10 cellular contexts compared by ENCODE assay signal in genomic region chr22:36362077-36362476, GRCh38. TPM values are rescaled to one million over a fixed set of nuclear protein-coding genes. Genes with fewer than 3 reads are reported as not detected.
DNase-seq lines count a peak whose midpoint lies in the region; ATAC-seq and TF ChIP-seq lines count a peak whose summit lies in the region.
"Had no signal": no experiment of that assay in that cellular context is flagged by ENCODE, and none has a peak within 500 bp of the region (broad histone marks: within the 10 kb centered on the region; RNA-seq: fewer than 3 reads in every experiment).

No MANE protein-coding gene starts in this region.

- TF ChIP-seq EP300 in ovary (IDR thresholded peaks at IDR 0.05): no peak

- peak overlapping the region; percentile 92 for H3K27ac ChIP-seq in breast epithelium
- H3K27ac ChIP-seq in mesendoderm (ENCODE audit: low read depth, low read length): peak overlapping the region; percentile 4
- peak overlapping the region; percentile 95 for H3K27ac ChIP-seq in tibial artery
- no peak overlapping the region for H3K27ac ChIP-seq in ovary
- H3K27ac ChIP-seq: HL-60 had no signal

- peaks cover 25% of the 10 kb centered on the region for H3K79me1 ChIP-seq in mesendoderm (ENCODE audit: low read length)

- TF ChIP-seq CTCF in breast epithelium (IDR thresholded peaks at IDR 0.05) (no peak), tibial artery (IDR thresholded peaks at IDR 0.05) (no peak), ovary (IDR thresholded peaks at IDR 0.05) (no peak)

- no peak overlapping the region for H2BK15ac ChIP-seq in mesendoderm (replicated peaks; ENCODE audit: low read depth)

- no peak overlapping the region for H4K8ac ChIP-seq in mesendoderm (ENCODE audit: low read depth, low read length)

- intact Hi-C loops in breast epithelium (cut with DNase I; ENCODE audit: low total_unique reads): no loop called here
- intact Hi-C loops in tibial artery (cut with DNase I; ENCODE audit: low total_unique reads): no loop called here
- intact Hi-C loops in ovary (cut with DNase I): no loop called here

- H3K27me3 ChIP-seq in breast epithelium (no peaks in the 10 kb centered on the region), mesendoderm (ENCODE audit: insufficient read depth, low read length, poor library complexity) (no peaks in the 10 kb centered on the region), tibial artery (no peaks in the 10 kb centered on the region), ovary (no peaks in the 10 kb centered on the region)

- H3K4me3 ChIP-seq in breast epithelium: peak overlapping the region in 1 of 3 donors; percentile 17
- H3K4me3 ChIP-seq in mesendoderm (ENCODE audit: low read length): no peak overlapping the region
- H3K4me3 ChIP-seq in tibial artery: peak overlapping the region in 1 of 2 donors; percentile 37
- no peak overlapping the region for H3K4me3 ChIP-seq in ovary

- no peak overlapping the region for H3K18ac ChIP-seq in mesendoderm (ENCODE audit: low read length)

- peaks cover 99% of the 10 kb centered on the region for H3K4me1 Mint-ChIP-seq in activated T-cell treated with anti-CD3 and anti-CD28 coated beads, Interleukin-2, amount 50 U/mL, for 24 hours (ENCODE audit: low read depth)
- peaks cover 97% of the 10 kb centered on the region for H3K4me1 Mint-ChIP-seq in activated T-cell treated with anti-CD3 and anti-CD28 coated beads, Interleukin-2, amount 50 U/mL, for 4 hours (ENCODE audit: low read depth)

- WGBS in mesendoderm (ENCODE audit: extremely low coverage, insufficient coverage, low lambda C conversion rate): no CpG with 5 or more reads among the region's 4 CpGs
- WGBS in ovary, 3 donors: 75 to 86% (median 76%) methylated on average over 4 of the region's 4 CpGs

- H2AK5ac ChIP-seq in mesendoderm (ENCODE audit: low read length): peak overlapping the region; percentile 29

- no peak overlapping the region for H4K5ac ChIP-seq in mesendoderm (ENCODE audit: low read length)

- H3K4me2 ChIP-seq in mesendoderm (ENCODE audit: low read length): no peak overlapping the region

- H3K9me3 ChIP-seq in breast epithelium (no peaks in the 10 kb centered on the region), tibial artery (no peaks in the 10 kb centered on the region), ovary (no peaks in the 10 kb centered on the region)

- peak overlapping the region; percentile 37 for H3K4me3 Mint-ChIP-seq in activated T-cell treated with anti-CD3 and anti-CD28 coated beads, Interleukin-2, amount 50 U/mL, for 24 hours
- no peak overlapping the region for H3K4me3 Mint-ChIP-seq in activated T-cell treated with anti-CD3 and anti-CD28 coated beads, Interleukin-2, amount 50 U/mL, for 4 hours

- H3K56ac ChIP-seq in mesendoderm (ENCODE audit: low read length): no peak overlapping the region

- H2BK5ac ChIP-seq in mesendoderm (ENCODE audit: low read length): no peak overlapping the region

- H3K27ac Mint-ChIP-seq in activated T-cell treated with anti-CD3 and anti-CD28 coated beads, Interleukin-2, amount 50 U/mL, for 24 hours: peak overlapping the region; percentile 98

- ATAC-seq in activated T-cell treated with anti-CD3 and anti-CD28 coated beads, Interleukin-2, amount 50 U/mL, for 4 hours: no peak

- peaks cover 48 to 71% of the 10 kb centered on the region in 2 donors for H3K4me1 ChIP-seq in breast epithelium
- H3K4me1 ChIP-seq in mesendoderm (ENCODE audit: control insufficient read depth, low read depth, low read length): peaks cover 28% of the 10 kb centered on the region
- peaks cover 5 to 100% (median 99%) of the 10 kb centered on the region in 4 donors for H3K4me1 ChIP-seq in tibial artery
- H3K4me1 ChIP-seq in ovary (ENCODE audit: insufficient read depth): peaks cover 42% of the 10 kb centered on the region

- H3K9ac ChIP-seq in mesendoderm (ENCODE audit: low read length): no peak overlapping the region

- TF ChIP-seq POLR2A in breast epithelium (IDR thresholded peaks at IDR 0.05) (no peak), ovary (IDR thresholded peaks at IDR 0.05) (no peak)

- H3K36me3 ChIP-seq in breast epithelium (no peaks in the 10 kb centered on the region), mesendoderm (ENCODE audit: control insufficient read depth, insufficient read depth, low read length) (no peaks in the 10 kb centered on the region), tibial artery (peaks cover 0 to 6% (median 0%) of the 10 kb centered on the region in 3 donors), ovary (no peaks in the 10 kb centered on the region)

- H3K27me3 Mint-ChIP-seq in activated T-cell treated with anti-CD3 and anti-CD28 coated beads, Interleukin-2, amount 50 U/mL, for 24 hours: no peaks in the 10 kb centered on the region
- H3K27me3 Mint-ChIP-seq in activated T-cell treated with anti-CD3 and anti-CD28 coated beads, Interleukin-2, amount 50 U/mL, for 4 hours (ENCODE audit: low read depth): no peaks in the 10 kb centered on the region

- H3K4ac ChIP-seq in mesendoderm (ENCODE audit: low read depth, low read length): no peak overlapping the region

- peaks cover 81% of the 10 kb centered on the region for H3K36me3 Mint-ChIP-seq in activated T-cell treated with anti-CD3 and anti-CD28 coated beads, Interleukin-2, amount 50 U/mL, for 24 hours (ENCODE audit: low read depth)
- peaks cover 19% of the 10 kb centered on the region for H3K36me3 Mint-ChIP-seq in activated T-cell treated with anti-CD3 and anti-CD28 coated beads, Interleukin-2, amount 50 U/mL, for 4 hours (ENCODE audit: insufficient read depth)

- H2BK120ac ChIP-seq in mesendoderm (ENCODE audit: low read depth, low read length): no peak overlapping the region

- DNase-seq in activated T-cell treated with anti-CD3 and anti-CD28 coated beads, Interleukin-2, amount 50 U/mL, for 24 hours: no peak
- no peak for DNase-seq in activated T-cell treated with anti-CD3 and anti-CD28 coated beads, Interleukin-2, amount 50 U/mL, for 48 hours
- DNase-seq in breast epithelium (ENCODE audit: low spot score in 2 of 2) (no peak), mesendoderm (no peak), tibial artery (no peak), ovary (no peak), occipital lobe (lab: John Stamatoyannopoulos, UW) (no peak)
- DNase-seq in activated T-cell treated with anti-CD3 and anti-CD28 coated beads, Interleukin-2, amount 50 U/mL, for 4 hours: no peak
- DNase-seq: NCI-H2081 had no signal

- peaks cover 94% of the 10 kb centered on the region for H3K79me2 ChIP-seq in mesendoderm (ENCODE audit: control insufficient read depth, insufficient read depth, low read length)

- no peak overlapping the region for H3K23ac ChIP-seq in mesendoderm (ENCODE audit: low read length)

- H3K9me3 Mint-ChIP-seq in activated T-cell treated with anti-CD3 and anti-CD28 coated beads, Interleukin-2, amount 50 U/mL, for 24 hours: no peaks in the 10 kb centered on the region
- H3K9me3 Mint-ChIP-seq in activated T-cell treated with anti-CD3 and anti-CD28 coated beads, Interleukin-2, amount 50 U/mL, for 4 hours: no peaks in the 10 kb centered on the region

RNA-seq across cellular contexts. Expression of gene MYH9, which starts 25.7 kb away (rescaled TPM):
- total RNA-seq in breast epithelium (100 to 1,000 TPM; 169 to 392 (median 268) TPM), ovary (100 to 1,000 TPM; 128 to 452 (median 348) TPM), occipital lobe (34.6 TPM)
- polyA plus RNA-seq in mesendoderm (2013, experiment 1 of 2): 110 TPM
- 111 TPM for polyA plus RNA-seq in mesendoderm (2013, experiment 2 of 2)
- 100 to 1,000 TPM; 196 to 530 TPM for polyA plus RNA-seq in ovary
- 100 to 1,000 TPM; 673 to 753 (median 716) TPM for total RNA-seq in activated T-cell treated with anti-CD3 and anti-CD28 coated beads, Interleukin-2, amount 50 U/mL, for 4 hours

Comparison
In these comparisons a context has a peak if more than half of its experiments do, and no peak if none do; other contexts are left out.
1. H3K27ac ChIP-seq: peak in breast epithelium (2 of 2), mesendoderm (single experiment) and tibial artery (2 of 2); none in ovary (0 of 2).